In genomic region chr22:50121202-50121740, GRCh38 we compare ENCODE assay signal across 32 cellular contexts. TPM values are rescaled to one million over a fixed set of nuclear protein-coding genes. Genes with fewer than 3 reads are reported as not detected.
"Had no signal": no experiment of that assay in that cellular context is flagged by ENCODE, and none has a peak within 500 bp of the region (broad histone marks: within the 10 kb centered on the region; RNA-seq: fewer than 3 reads in every experiment).

No MANE protein-coding gene starts in this region.

- H3K27ac ChIP-seq: brain microvascular endothelial cell, epithelial cell of prostate, gastroesophageal sphincter, WERI-Rb-1 had no signal

- H3K4me1 ChIP-seq: gastroesophageal sphincter had no signal

- H3K27ac Mint-ChIP-seq: activated B cell treated with CpG ODN at 0.5 μM for 24 hours; activated naive CD4-positive, alpha-beta T cell treated with anti-CD3 and anti-CD28 coated beads, Interleukin-2, amount 10 ng/mL, durations not matched to agents 7 days and 5 days; activated naive CD4-positive, alpha-beta T cell treated with anti-CD3 and anti-CD28 coated beads, Interleukin-2, amount 50 U/mL, for 72 hours; activated naive CD8-positive, alpha-beta T cell treated with anti-CD3 and anti-CD28 coated beads, Interleukin-2, amount 10 ng/mL, durations not matched to agents 7 days and 5 days; activated T-cell treated with anti-CD3 and anti-CD28 coated beads, Interleukin-2, amount 50 U/mL, for 24 hours; activated T-cell treated with anti-CD3 and anti-CD28 coated beads, Interleukin-2, amount 50 U/mL, for 72 hours; effector memory CD8-positive, alpha-beta T cell; T-helper 17 cell; T-helper 2 cell treated with Interferon-gamma antibody and Interleukin-4, amounts not matched to agents 5 μg/mL and 100 μg/mL, for 36 hours had no signal

- H3K4me1 Mint-ChIP-seq: activated B cell treated with CpG ODN at 0.5 μM for 24 hours; activated naive CD4-positive, alpha-beta T cell treated with anti-CD3 and anti-CD28 coated beads, Interleukin-2, amount 10 ng/mL, durations not matched to agents 7 days and 5 days; activated naive CD8-positive, alpha-beta T cell treated with anti-CD3 and anti-CD28 coated beads, Interleukin-2, amount 10 ng/mL, durations not matched to agents 7 days and 5 days; central memory CD8-positive, alpha-beta T cell; T-helper 17 cell had no signal

- H3K27me3 ChIP-seq: brain microvascular endothelial cell had no signal

- H3K36me3 Mint-ChIP-seq: activated naive CD8-positive, alpha-beta T cell treated with anti-CD3 and anti-CD28 coated beads, Interleukin-2, amount 10 ng/mL, durations not matched to agents 7 days and 5 days had no signal

- DNase-seq: activated B cell treated with CpG ODN at 0.5 μM for 24 hours; activated CD4-positive, alpha-beta T cell treated with anti-CD3 and anti-CD28 coated beads for 48 hours; activated CD4-positive, alpha-beta T cell treated with anti-CD3 and anti-CD28 coated beads, Interleukin-2, amount 50 U/mL, for 1 hour; activated CD4-positive, alpha-beta T cell treated with anti-CD3 and anti-CD28 coated beads, Interleukin-2, amount 50 U/mL, for 48 hours; activated gamma-delta T cell; activated naive CD4-positive, alpha-beta T cell; activated naive CD4-positive, alpha-beta T cell treated with anti-CD3 and anti-CD28 coated beads, Interleukin-2, amount 10 ng/mL, durations not matched to agents 7 days and 5 days; activated naive CD8-positive, alpha-beta T cell treated with anti-CD3 and anti-CD28 coated beads, Interleukin-2, amount 10 ng/mL, durations not matched to agents 7 days and 5 days; activated T-cell treated with anti-CD3 and anti-CD28 coated beads for 4 hours; activated T-cell treated with anti-CD3 and anti-CD28 coated beads, Interleukin-2, amount 50 U/mL, for 24 hours; activated T-cell treated with anti-CD3 and anti-CD28 coated beads, Interleukin-2, amount 50 U/mL, for 72 hours; anterior cingulate cortex; brain microvascular endothelial cell; cortex of kidney; dermis blood vessel endothelial cell; effector CD4-positive, alpha-beta T cell; effector memory CD8-positive, alpha-beta T cell; esophagus squamous epithelium; foreskin melanocyte; T-helper 1 cell; T-helper 17 cell; T1000; WERI-Rb-1 had no signal

- H3K36me3 ChIP-seq: brain microvascular endothelial cell, esophagus squamous epithelium, gastroesophageal sphincter, WERI-Rb-1 had no signal

- ATAC-seq: activated CD4-positive, CD25-positive, alpha-beta regulatory T cell treated with anti-CD3 and anti-CD28 coated beads, Interleukin-2, amount 50 U/mL, for 24 hours; activated naive CD4-positive, alpha-beta T cell treated with anti-CD3 and anti-CD28 coated beads, Interleukin-2, amount 50 U/mL, for 72 hours; activated T-cell treated with anti-CD3 and anti-CD28 coated beads, Interleukin-2, amount 50 U/mL, for 72 hours; effector memory CD8-positive, alpha-beta T cell; gastroesophageal sphincter; T-helper 17 cell had no signal

- H3K4me3 Mint-ChIP-seq: activated B cell treated with CpG ODN at 0.5 μM for 24 hours; activated naive CD4-positive, alpha-beta T cell treated with anti-CD3 and anti-CD28 coated beads, Interleukin-2, amount 10 ng/mL, durations not matched to agents 7 days and 5 days; activated naive CD8-positive, alpha-beta T cell treated with anti-CD3 and anti-CD28 coated beads, Interleukin-2, amount 10 ng/mL, durations not matched to agents 7 days and 5 days; activated T-cell treated with anti-CD3 and anti-CD28 coated beads, Interleukin-2, amount 50 U/mL, for 24 hours; activated T-cell treated with anti-CD3 and anti-CD28 coated beads, Interleukin-2, amount 50 U/mL, for 72 hours; central memory CD8-positive, alpha-beta T cell; effector memory CD8-positive, alpha-beta T cell; T-helper 17 cell; T-helper 2 cell treated with Interferon-gamma antibody and Interleukin-4, amounts not matched to agents 5 μg/mL and 100 μg/mL, for 36 hours had no signal

- H3K4me3 ChIP-seq: esophagus squamous epithelium, gastroesophageal sphincter had no signal

RNA-seq across cellular contexts. Expression of gene MOV10L1, which starts 31.5 kb away (rescaled TPM):
- total RNA-seq: activated B cell treated with CpG ODN at 0.5 μM for 24 hours; activated naive CD4-positive, alpha-beta T cell treated with anti-CD3 and anti-CD28 coated beads, Interleukin-2, amount 50 U/mL, for 72 hours; activated naive CD8-positive, alpha-beta T cell treated with anti-CD3 and anti-CD28 coated beads, Interleukin-2, amount 10 ng/mL, durations not matched to agents 7 days and 5 days; T-helper 17 cell had no signal

RNA-seq across cellular contexts. Expression of gene MLC1, which starts 36.0 kb away (rescaled TPM):
- total RNA-seq: activated B cell treated with CpG ODN at 0.5 μM for 24 hours, bronchial epithelial cell, dermis blood vessel endothelial cell, glomerular endothelial cell had no signal
- polyA plus RNA-seq: fibroblast of lung had no signal
